In genomic region chr10:11610855-11611247, GRCh38 we compare ENCODE assay signal across 1 cellular context.
TF ChIP-seq lines count a peak whose summit lies in the region.

No MANE protein-coding gene starts in this region.

TF ChIP-seq in GM23338, 12 proteins besides CTCF, POLR2A, EP300 and RAD21 (continued from another document):
- no peak for TF ChIP-seq ZNF462 (CRISPR knock-in tag; IDR thresholded peaks at IDR 0.05)
- TF ChIP-seq ZNF114 (CRISPR knock-in tag; IDR thresholded peaks at IDR 0.05): no peak
